In the genomic region with DNA sequence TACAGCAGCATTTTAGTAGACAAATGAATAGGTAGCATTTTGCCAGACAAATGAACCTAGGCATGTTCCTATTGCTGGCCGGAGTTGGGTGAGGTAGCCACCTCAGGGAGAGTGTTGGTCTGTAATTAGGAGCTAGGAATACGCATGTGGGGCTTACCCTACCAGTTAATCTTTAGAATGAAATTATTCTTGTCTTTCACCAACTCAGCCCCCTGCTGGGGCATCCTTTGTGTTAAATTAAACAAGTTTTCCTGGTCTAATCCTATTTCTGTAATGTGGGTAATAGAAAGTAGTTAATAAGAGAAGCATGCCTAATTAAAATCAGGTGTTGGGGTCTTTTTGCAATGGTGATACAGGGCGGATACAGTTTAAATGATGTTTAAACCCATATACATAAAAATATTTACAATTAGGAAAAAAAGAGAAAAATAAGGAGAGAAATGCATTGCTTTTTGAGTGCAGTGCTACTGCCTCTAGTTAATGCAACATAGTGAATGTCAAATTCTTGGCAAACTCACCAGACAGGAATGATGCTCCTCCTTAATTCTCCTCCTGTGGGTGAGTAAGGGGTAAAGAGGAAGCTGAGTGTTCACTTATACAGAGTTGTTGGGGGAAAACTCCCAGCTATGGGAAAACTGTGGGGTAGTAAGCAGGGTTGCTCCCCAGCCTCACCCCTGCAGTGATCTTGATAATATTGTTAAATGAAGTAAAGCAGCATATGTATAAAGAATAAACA, we compare ENCODE assay signal across 19 cellular contexts.
A peak's percentile ranks its signal among the peaks of the same experiment; 100 is the strongest.
DNase-seq lines count a peak whose midpoint lies in the region; ATAC-seq and TF ChIP-seq lines count a peak whose summit lies in the region.
"Had no signal": no experiment of that assay in that cellular context is flagged by ENCODE, and none has a peak within 500 bp of the region (broad histone marks: within the 10 kb centered on the region; RNA-seq: fewer than 3 reads in every experiment).

No MANE protein-coding gene starts in this region.

- no peak overlapping the region for H2AFZ ChIP-seq in smooth muscle cell (ENCODE audit: low read depth)

- H3K27ac ChIP-seq in HEK293 (ENCODE audit: extremely low read depth, low read depth, low read length) = no peak overlapping the region
- no peak overlapping the region for H3K27ac ChIP-seq in smooth muscle cell (ENCODE audit: low read depth)
- H3K27ac ChIP-seq: cardiac muscle cell, SJCRH30 had no signal

- no peaks in the 10 kb centered on the region for H3K4me1 ChIP-seq in HEK293 (ENCODE audit: control insufficient read depth, insufficient read depth, low read length)
- peaks cover 47% of the 10 kb centered on the region for H3K4me1 ChIP-seq in skeletal muscle satellite cell (ENCODE audit: control insufficient read depth, insufficient read depth, low read length)
- peaks cover 15% of the 10 kb centered on the region for H3K4me1 ChIP-seq in smooth muscle cell (ENCODE audit: low read depth)
- H3K4me1 ChIP-seq: SJCRH30 had no signal

- CTCF ChIA-PET in HEK293 (lab: Yijun Ruan, JAX) = no interaction called here

- no peaks in the 10 kb centered on the region for H3F3A ChIP-seq in smooth muscle cell (ENCODE audit: low read depth)

- WGBS in smooth muscle cell (ENCODE audit: low lambda C conversion rate) = 87% methylated on average over 3 of the region's 3 CpGs

- H3K79me2 ChIP-seq in smooth muscle cell (ENCODE audit: low read depth) = no peaks in the 10 kb centered on the region

- TF ChIP-seq CTCF in HEK293 (tag by site-specific recombination; IDR thresholded peaks at IDR 0.05) (no peak), smooth muscle cell (IDR thresholded peaks at IDR 0.05; ENCODE audit: borderline replicate concordance, insufficient read depth, poor library complexity, severe bottlenecking) (no peak)

- H4K20me1 ChIP-seq in smooth muscle cell (ENCODE audit: low read depth) = no peaks in the 10 kb centered on the region

- H3K27me3 ChIP-seq in skeletal muscle satellite cell (ENCODE audit: control insufficient read depth, insufficient read depth, low read length) (no peaks in the 10 kb centered on the region), smooth muscle cell (ENCODE audit: low read depth) (no peaks in the 10 kb centered on the region)
- H3K27me3 ChIP-seq: cardiac muscle cell, SJCRH30 had no signal

- H3K9ac ChIP-seq in skeletal muscle satellite cell (ENCODE audit: low read depth, low read length) (no peak overlapping the region), smooth muscle cell (ENCODE audit: low read depth) (no peak overlapping the region)

- H3K4me2 ChIP-seq in skeletal muscle satellite cell (ENCODE audit: low read length) (peak overlapping the region; percentile 11), smooth muscle cell (no peak overlapping the region)

- H3K36me3 ChIP-seq in HEK293 (ENCODE audit: control insufficient read depth in 2 of 2, insufficient read depth in 1 of 2, low read length in 2 of 2) = no peaks in the 10 kb centered on the region
- no peaks in the 10 kb centered on the region for H3K36me3 ChIP-seq in skeletal muscle satellite cell (ENCODE audit: insufficient read depth, low read length)
- no peaks in the 10 kb centered on the region for H3K36me3 ChIP-seq in smooth muscle cell (ENCODE audit: low read depth)
- H3K36me3 ChIP-seq: cardiac muscle cell, SJCRH30 had no signal

- DNase-seq in fibroblast of peridontal ligament (ENCODE audit: extremely low read depth) (peak; percentile 18), NCI-H2081 treated with DMSO at 0.1 percent for 48 hours (lab: John Stamatoyannopoulos, UW) (no peak), smooth muscle cell (lab: John Stamatoyannopoulos, UW; ENCODE audit: unreplicated experiment) (no peak), islet precursor cell (no peak)
- DNase-seq: activated CD4-positive, alpha-beta T cell treated with anti-CD3 and anti-CD28 coated beads for 36 hours; CD4-positive, CD25-positive, alpha-beta regulatory T cell; effector memory CD8-positive, alpha-beta T cell; H9; mammary epithelial cell; NCI-H1092; SJCRH30; stimulated activated CD4-positive, alpha-beta T cell treated with anti-CD3 and anti-CD28 coated beads, Interleukin-2, amount 100 ng/mL, for 48 hours; T-helper 9 cell had no signal

- no peaks in the 10 kb centered on the region for H3K9me3 ChIP-seq in HEK293 (ENCODE audit: control insufficient read depth, insufficient read depth, low read depth, low read length)
- no peaks in the 10 kb centered on the region for H3K9me3 ChIP-seq in skeletal muscle satellite cell (replicated peaks; ENCODE audit: low read length)
- H3K9me3 ChIP-seq in smooth muscle cell (replicated peaks; ENCODE audit: low read depth) = no peaks in the 10 kb centered on the region
- H3K9me3 ChIP-seq: SJCRH30 had no signal

- POLR2A ChIA-PET in HEK293 (lab: Yijun Ruan, JAX) = no interaction called here

- no peak overlapping the region for H3K4me3 ChIP-seq in HEK293 (ENCODE audit: low read depth, low read length)
- no peak overlapping the region for H3K4me3 ChIP-seq in skeletal muscle satellite cell (ENCODE audit: low read length)
- no peak overlapping the region for H3K4me3 ChIP-seq in smooth muscle cell
- H3K4me3 ChIP-seq: cardiac muscle cell, SJCRH30 had no signal

- peak; percentile 84 for ATAC-seq in SK-N-SH treated with all-trans-retinoic acid at 6 μM for 48 hours
- ATAC-seq: activated CD4-positive, alpha-beta T cell treated with anti-CD3 and anti-CD28 coated beads for 36 hours; activated naive CD4-positive, alpha-beta T cell treated with anti-CD3 and anti-CD28 coated beads, Interleukin-2, amount 50 U/mL, for 72 hours; effector memory CD8-positive, alpha-beta T cell; natural killer cell treated with Interleukin-12 subunit alpha and Interleukin-12 subunit beta and Interleukin-15 and Interleukin-18, amount 100 ng/mL, for 72 hours had no signal

TF ChIP-seq in HEK293, 187 proteins besides CTCF, POLR2A, EP300 and RAD21 (continues in another document):
- no peak for TF ChIP-seq ZNF501 (tag by site-specific recombination; IDR thresholded peaks at IDR 0.05)
- TF ChIP-seq ZNF530 (tag by site-specific recombination; IDR thresholded peaks at IDR 0.05; ENCODE audit: low read depth) = no peak
- TF ChIP-seq ZNF426 (tag by site-specific recombination; IDR thresholded peaks at IDR 0.05) = no peak
- TF ChIP-seq, protein P1, sequence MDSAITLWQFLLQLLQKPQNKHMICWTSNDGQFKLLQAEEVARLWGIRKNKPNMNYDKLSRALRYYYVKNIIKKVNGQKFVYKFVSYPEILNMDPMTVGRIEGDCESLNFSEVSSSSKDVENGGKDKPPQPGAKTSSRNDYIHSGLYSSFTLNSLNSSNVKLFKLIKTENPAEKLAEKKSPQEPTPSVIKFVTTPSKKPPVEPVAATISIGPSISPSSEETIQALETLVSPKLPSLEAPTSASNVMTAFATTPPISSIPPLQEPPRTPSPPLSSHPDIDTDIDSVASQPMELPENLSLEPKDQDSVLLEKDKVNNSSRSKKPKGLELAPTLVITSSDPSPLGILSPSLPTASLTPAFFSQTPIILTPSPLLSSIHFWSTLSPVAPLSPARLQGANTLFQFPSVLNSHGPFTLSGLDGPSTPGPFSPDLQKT (IDR thresholded peaks at IDR 0.05; ENCODE audit: borderline replicate concordance, low read depth, low read length) = 0 out of 2 replicates have a peak, but pooled peaks have one; percentile 29
- TF ChIP-seq, protein P2, sequence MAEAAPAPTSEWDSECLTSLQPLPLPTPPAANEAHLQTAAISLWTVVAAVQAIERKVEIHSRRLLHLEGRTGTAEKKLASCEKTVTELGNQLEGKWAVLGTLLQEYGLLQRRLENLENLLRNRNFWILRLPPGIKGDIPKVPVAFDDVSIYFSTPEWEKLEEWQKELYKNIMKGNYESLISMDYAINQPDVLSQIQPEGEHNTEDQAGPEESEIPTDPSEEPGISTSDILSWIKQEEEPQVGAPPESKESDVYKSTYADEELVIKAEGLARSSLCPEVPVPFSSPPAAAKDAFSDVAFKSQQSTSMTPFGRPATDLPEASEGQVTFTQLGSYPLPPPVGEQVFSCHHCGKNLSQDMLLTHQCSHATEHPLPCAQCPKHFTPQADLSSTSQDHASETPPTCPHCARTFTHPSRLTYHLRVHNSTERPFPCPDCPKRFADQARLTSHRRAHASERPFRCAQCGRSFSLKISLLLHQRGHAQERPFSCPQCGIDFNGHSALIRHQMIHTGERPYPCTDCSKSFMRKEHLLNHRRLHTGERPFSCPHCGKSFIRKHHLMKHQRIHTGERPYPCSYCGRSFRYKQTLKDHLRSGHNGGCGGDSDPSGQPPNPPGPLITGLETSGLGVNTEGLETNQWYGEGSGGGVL (tag by site-specific recombination; IDR thresholded peaks at IDR 0.05) = no peak

TF ChIP-seq in SK-N-SH treated with all-trans-retinoic acid at 6 μM for 48 hours, 23 proteins besides CTCF, POLR2A, EP300 and RAD21:
- TF ChIP-seq RARB (CRISPR knock-in tag; IDR thresholded peaks at IDR 0.05) (no peak), CREB5 (CRISPR knock-in tag; IDR thresholded peaks at IDR 0.05; ENCODE audit: low read depth) (no peak)
TF ChIP-seq in SK-N-SH treated with all-trans-retinoic acid at 6 μM for 48 hours: peak in this region for 0.
